2 cellular contexts compared by ENCODE assay signal in genomic region chr11:12169822-12170221, GRCh38.
TF ChIP-seq lines count a peak whose summit lies in the region.

No MANE protein-coding gene starts in this region.

TF ChIP-seq in A549, 52 proteins besides CTCF, POLR2A, EP300 and RAD21:
- TF ChIP-seq JUN (IDR thresholded peaks at IDR 0.05) (no peak), USF2 (IDR thresholded peaks at IDR 0.05) (no peak), SREBF2 (IDR thresholded peaks at IDR 0.05) (no peak), ESRRA (IDR thresholded peaks at IDR 0.05; ENCODE audit: borderline replicate concordance, low read length) (no peak), ZNF302 (CRISPR knock-in tag; IDR thresholded peaks at IDR 0.05) (no peak), RARB (CRISPR knock-in tag; IDR thresholded peaks at IDR 0.05) (no peak), FOSL2 (IDR thresholded peaks at IDR 0.05) (no peak), FOSL2 (CRISPR knock-in tag; IDR thresholded peaks at IDR 0.05) (no peak), HEYL (CRISPR knock-in tag; IDR thresholded peaks at IDR 0.05) (no peak), MAFK (IDR thresholded peaks at IDR 0.05; ENCODE audit: partially characterized antibody) (no peak), MAX (IDR thresholded peaks at IDR 0.05) (no peak), RFX5 (IDR thresholded peaks at IDR 0.05) (no peak), RCOR1 (IDR thresholded peaks at IDR 0.05; ENCODE audit: low read depth, low read length) (no peak), NFE2L2 (conservative IDR thresholded peaks at IDR 0.05; ENCODE audit: low read length) (no peak)
TF ChIP-seq in A549: peak in this region for 0.

TF ChIP-seq in IMR-90, 13 proteins besides CTCF, POLR2A, EP300 and RAD21:
- no peak for TF ChIP-seq USF2 (IDR thresholded peaks at IDR 0.05; ENCODE audit: low read depth, low read length)
- TF ChIP-seq RCOR1 (IDR thresholded peaks at IDR 0.05; ENCODE audit: insufficient replicate concordance, low read length): no peak
- no peak for TF ChIP-seq ELK1 (IDR thresholded peaks at IDR 0.05; ENCODE audit: borderline replicate concordance, low read depth, low read length)
- no peak for TF ChIP-seq MAFK (IDR thresholded peaks at IDR 0.05; ENCODE audit: low read depth, low read length)
- no peak for TF ChIP-seq NFE2L2 (IDR thresholded peaks at IDR 0.05; ENCODE audit: low read depth, low read length)
TF ChIP-seq in IMR-90: peak in this region for 0.
